Comparison of ENCODE assay signal across 10 cellular contexts in the genomic region with DNA sequence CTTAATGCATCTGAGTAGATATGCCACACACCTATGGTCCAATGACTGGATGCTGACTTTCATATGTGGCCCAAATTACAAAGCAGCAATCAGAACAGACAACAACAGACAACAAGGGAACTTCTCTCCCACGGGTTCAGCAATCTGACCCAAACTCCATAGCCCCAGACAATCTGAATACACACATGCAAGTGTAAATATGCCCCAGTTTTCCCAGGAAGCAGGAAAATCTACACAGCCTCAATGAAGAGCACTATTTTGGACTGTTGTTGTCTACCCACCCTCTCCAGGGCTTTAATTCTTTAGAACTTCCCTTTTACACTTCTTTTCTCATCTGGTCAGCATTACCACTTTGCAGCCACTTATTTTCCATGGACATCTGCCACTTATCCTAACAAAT. TPM values are rescaled to one million over a fixed set of nuclear protein-coding genes. Genes with fewer than 3 reads are reported as not detected.
DNase-seq lines count a peak whose midpoint lies in the region; ATAC-seq, FAIRE-seq and TF ChIP-seq lines count a peak whose summit lies in the region.
"Had no signal": no experiment of that assay in that cellular context is flagged by ENCODE, and none has a peak within 500 bp of the region (broad histone marks: within the 10 kb centered on the region; RNA-seq: fewer than 3 reads in every experiment).

No MANE protein-coding gene starts in this region.

- H3K9ac ChIP-seq in SK-N-SH: no peak overlapping the region
- no peak overlapping the region for H3K9ac ChIP-seq in endothelial cell of umbilical vein (replicated peaks; ENCODE audit: extremely low read depth, insufficient read depth, low read length)
- H3K9ac ChIP-seq: parathyroid adenoma had no signal

- H3K9me2 ChIP-seq in SK-N-SH: no peaks in the 10 kb centered on the region

- H3K79me2 ChIP-seq in SK-N-SH (ENCODE audit: insufficient read depth): peaks cover 90% of the 10 kb centered on the region
- H3K79me2 ChIP-seq in endothelial cell of umbilical vein (ENCODE audit: control insufficient read depth, insufficient read depth, low read length): peaks cover 88% of the 10 kb centered on the region

- H3K4me3 ChIP-seq in SK-N-SH (ENCODE audit: low read depth in 2 of 2, low read length in 1 of 2) (no peak overlapping the region), endothelial cell of umbilical vein (replicated peaks in 1 of 3; ENCODE audit: insufficient read depth in 1 of 3, low read depth in 1 of 3, low read length in 3 of 3) (no peak overlapping the region), skeletal muscle cell (ENCODE audit: low read depth, low read length) (peak overlapping the region; percentile 17)

- H3K4me3 Mint-ChIP-seq in T-cell: peak overlapping the region; percentile 67 to 90 (median 74)

- H3K4me2 ChIP-seq in SK-N-SH (peak overlapping the region; percentile 83), endothelial cell of umbilical vein (ENCODE audit: insufficient read depth, low read length) (peak overlapping the region; percentile 3)

- peaks cover 63 to 67% (median 65%) of the 10 kb centered on the region in 3 donors for H3K4me1 Mint-ChIP-seq in T-cell

- no peak overlapping the region for H3K27ac ChIP-seq in SK-N-SH (ENCODE audit: low read depth in 2 of 2, low read length in 1 of 2)
- no peak overlapping the region for H3K27ac ChIP-seq in endothelial cell of umbilical vein (ENCODE audit: insufficient read depth, low read depth, low read length)
- H3K27ac ChIP-seq: parathyroid adenoma had no signal

- dilution Hi-C loops in endothelial cell of umbilical vein (cut with MboI; ENCODE audit: extremely low pct_ligation_motif_present, low sequenced_read_pairs): no loop called here

- FAIRE-seq in endothelial cell of umbilical vein (lab: Jason Lieb, UNC): no peak

- TF ChIP-seq CTCF in SK-N-SH (IDR thresholded peaks at IDR 0.05) (no peak), endothelial cell of umbilical vein (IDR thresholded peaks at IDR 0.05; ENCODE audit: extremely low read depth in 1 of 2, insufficient read depth in 1 of 2, low read depth in 1 of 2, low read length in 2 of 2) (no peak)

- no peak for TF ChIP-seq EP300 in SK-N-SH (IDR thresholded peaks at IDR 0.05; ENCODE audit: borderline replicate concordance in 1 of 2, low read depth in 1 of 2, low read length in 1 of 2)

- H3K4me1 ChIP-seq in SK-N-SH (ENCODE audit: control insufficient read depth in 1 of 2, insufficient read depth in 2 of 2, low read depth in 1 of 2, low read length in 1 of 2) (peaks cover 14 to 30% of the 10 kb centered on the region in 2 experiments; a peak in 3 of 4 replicates), endothelial cell of umbilical vein (ENCODE audit: control insufficient read depth, extremely low read depth, insufficient read depth, low read length) (peaks cover 33% of the 10 kb centered on the region)

- H3K27me3 ChIP-seq in SK-N-SH (ENCODE audit: insufficient read depth) (no peaks in the 10 kb centered on the region), endothelial cell of umbilical vein (ENCODE audit: control insufficient read depth in 2 of 2, insufficient read depth in 2 of 2, low read length in 2 of 2) (no peaks in the 10 kb centered on the region)

- no peaks in the 10 kb centered on the region for H3K27me3 Mint-ChIP-seq in T-cell

- CTCF ChIA-PET in SK-N-SH (lab: Yijun Ruan, JAX): no interaction called here
- CTCF ChIA-PET in T-cell (lab: Charles Lee): interaction anchor here in 1 of 2 donors (0.5 to 0.7 kb wide), 2 partner anchors 45 to 106 kb away, joined by 3 to 5 read pairs; no protein-coding TSS in a partner anchor
- CTCF ChIA-PET in endothelial cell of umbilical vein (lab: Charles Lee): interaction anchor here (1.4 kb wide), 1 partner anchor 87 kb away, joined by 4 read pairs; no protein-coding TSS in a partner anchor

- peaks cover 13% of the 10 kb centered on the region for H3K36me3 Mint-ChIP-seq in T-cell

- intact Hi-C loops in endothelial cell of umbilical vein (cut with micrococcal nuclease): no loop called here

- no TSS peak for BruUV-seq in endothelial cell of umbilical vein (replicated peaks; lab: Mats Ljungman, UMichigan)

- 85% methylated on average over 1 of the region's 1 CpG for WGBS in SK-N-SH (ENCODE audit: low lambda C conversion rate)

- POLR2A ChIA-PET in SK-N-SH (lab: Yijun Ruan, JAX): no interaction called here
- POLR2A ChIA-PET in T-cell (lab: Charles Lee): interaction anchor here in 1 of 2 donors (0.6 kb wide), 1 partner anchor 235 kb away, joined by 3 read pairs; no protein-coding TSS in a partner anchor
- POLR2A ChIA-PET in endothelial cell of umbilical vein (lab: Charles Lee): no interaction called here

- no peak for DNase-seq in SK-N-SH
- DNase-seq in T-cell: no peak
- DNase-seq in endothelial cell of umbilical vein (ENCODE audit: low read depth, low spot score): no peak
- no peak for DNase-seq in skeletal muscle cell (ENCODE audit: low read depth)
- DNase-seq in A172 (ENCODE audit: low spot score): no peak
- DNase-seq in stimulated activated CD8-positive, alpha-beta memory T cell treated with anti-CD3 and anti-CD28 coated beads, Interleukin-4, amount 100 ng/mL, for 48 hours: no peak
- no peak for DNase-seq in mesenteric fat pad (ENCODE audit: low spot score)
- DNase-seq: dermis blood vessel endothelial cell had no signal

- peaks cover 4% of the 10 kb centered on the region for H3F3A ChIP-seq in SK-N-SH (replicated peaks; ENCODE audit: insufficient read depth)

- H3K27ac Mint-ChIP-seq in T-cell: no peak overlapping the region

- H2AFZ ChIP-seq in SK-N-SH (ENCODE audit: low read depth) (no peak overlapping the region), endothelial cell of umbilical vein (ENCODE audit: low read depth, low read length) (no peak overlapping the region)
- H2AFZ ChIP-seq: parathyroid adenoma had no signal

- H4K20me1 ChIP-seq in SK-N-SH (ENCODE audit: insufficient read depth): peaks cover 23% of the 10 kb centered on the region
- peaks cover 15% of the 10 kb centered on the region for H4K20me1 ChIP-seq in endothelial cell of umbilical vein (replicated peaks; ENCODE audit: control insufficient read depth, extremely low read depth, insufficient read depth, low read length)

- TF ChIP-seq RAD21 in SK-N-SH (IDR thresholded peaks at IDR 0.05; ENCODE audit: low read length): no peak

- H3K9me3 ChIP-seq in SK-N-SH: no peaks in the 10 kb centered on the region
- H3K9me3 ChIP-seq in endothelial cell of umbilical vein (replicated peaks; ENCODE audit: control insufficient read depth, insufficient read depth, low read length): no peaks in the 10 kb centered on the region

- no peaks in the 10 kb centered on the region for H3K9me3 Mint-ChIP-seq in T-cell

- ATAC-seq in SK-N-SH treated with all-trans-retinoic acid at 6 μM for 48 hours (no peak), T-cell (replicated peaks in 1 of 4) (no peak)

- no peak for TF ChIP-seq POLR2A in endothelial cell of umbilical vein (IDR thresholded peaks at IDR 0.05; ENCODE audit: low read depth, low read length)

- H3K36me3 ChIP-seq in SK-N-SH (replicated peaks in 1 of 2; ENCODE audit: control insufficient read depth in 1 of 2, insufficient read depth in 2 of 2, low read length in 1 of 2) (peaks cover 0 to 6% of the 10 kb centered on the region in 2 experiments), endothelial cell of umbilical vein (ENCODE audit: control insufficient read depth in 2 of 2, extremely low read depth in 1 of 2, insufficient read depth in 2 of 2, low read length in 2 of 2) (no peaks in the 10 kb centered on the region)

- H3K9me1 ChIP-seq in endothelial cell of umbilical vein (replicated peaks; ENCODE audit: control insufficient read depth, extremely low read depth, insufficient read depth, low read length): no peaks in the 10 kb centered on the region

TF ChIP-seq in SK-N-SH, 30 proteins besides CTCF, POLR2A, EP300 and RAD21 (continues in another document):
- TF ChIP-seq TAF1 (IDR thresholded peaks at IDR 0.05; ENCODE audit: borderline replicate concordance, low read depth, low read length): no peak

TF ChIP-seq in endothelial cell of umbilical vein, 7 proteins besides CTCF, POLR2A, EP300 and RAD21:
- TF ChIP-seq FOS (IDR thresholded peaks at IDR 0.05; ENCODE audit: borderline replicate concordance, insufficient read depth, low read length): no peak
- no peak for TF ChIP-seq POLR2AphosphoS5 (IDR thresholded peaks at IDR 0.05; ENCODE audit: insufficient read depth, low read depth, low read length)
- no peak for TF ChIP-seq JUN (IDR thresholded peaks at IDR 0.05; ENCODE audit: borderline replicate concordance, insufficient read depth, insufficient read length, low read depth)
- no peak for TF ChIP-seq GATA2 (IDR thresholded peaks at IDR 0.05; ENCODE audit: insufficient read depth, insufficient read length, low read depth, low read length)
- TF ChIP-seq, protein P1, sequence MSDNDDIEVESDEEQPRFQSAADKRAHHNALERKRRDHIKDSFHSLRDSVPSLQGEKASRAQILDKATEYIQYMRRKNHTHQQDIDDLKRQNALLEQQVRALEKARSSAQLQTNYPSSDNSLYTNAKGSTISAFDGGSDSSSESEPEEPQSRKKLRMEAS (IDR thresholded peaks at IDR 0.05; ENCODE audit: insufficient read depth, insufficient read length): no peak
- no peak for TF ChIP-seq EZH2 (IDR thresholded peaks at IDR 0.05; ENCODE audit: borderline replicate concordance, low read depth, low read length, severe bottlenecking)
- no peak for TF ChIP-seq MYC (IDR thresholded peaks at IDR 0.05; ENCODE audit: low read depth, low read length)

RNA-seq across cellular contexts. Expression of gene CCNY, which starts 2.0 kb away (rescaled TPM):
- 29.4 and 35.7 TPM in 2 replicates for polyA plus RNA-seq in SK-N-SH (2012; rRNA removed)
- polyA plus RNA-seq in SK-N-SH (2012; cell fraction: cytosol; rRNA removed): 32.3 and 49.0 TPM in 2 replicates
- 10.9 and 26.2 TPM in 2 replicates for polyA plus RNA-seq in SK-N-SH (2012; cell fraction: nucleus; rRNA removed)
- 10 to 100 TPM; 62.5 to 75.2 (median 62.8) TPM for total RNA-seq in T-cell
- 99.3 and 107 TPM in 2 replicates for total RNA-seq in endothelial cell of umbilical vein
- polyA plus RNA-seq in endothelial cell of umbilical vein: 38.9 and 61.5 TPM in 2 replicates
- polyA plus RNA-seq in endothelial cell of umbilical vein (2011; cell fraction: cytosol; rRNA removed): 43.8 and 59.1 TPM in 2 replicates
- polyA plus RNA-seq in endothelial cell of umbilical vein (2011; cell fraction: nucleus; rRNA removed): 34.9 and 37.5 TPM in 2 replicates
- 110 and 111 TPM in 2 replicates for polyA plus RNA-seq in endothelial cell of umbilical vein (2012)
- polyA minus RNA-seq in endothelial cell of umbilical vein: 181 and 235 TPM in 2 replicates
- 12.6 TPM for polyA minus RNA-seq in endothelial cell of umbilical vein (2011; cell fraction: cytosol; rRNA and poly(A)+ RNA removed)
- polyA minus RNA-seq in endothelial cell of umbilical vein (2011; cell fraction: nucleus; rRNA and poly(A)+ RNA removed): 37.8 and 59.1 TPM in 2 replicates
- 44.4 and 49.9 TPM in 2 replicates for total RNA-seq in A172 (2014; rRNA removed; shearing (Covaris generic))
- total RNA-seq in mesenteric fat pad: 73.9 TPM
